ENCODE assay signal across 17 cellular contexts in the genomic region with DNA sequence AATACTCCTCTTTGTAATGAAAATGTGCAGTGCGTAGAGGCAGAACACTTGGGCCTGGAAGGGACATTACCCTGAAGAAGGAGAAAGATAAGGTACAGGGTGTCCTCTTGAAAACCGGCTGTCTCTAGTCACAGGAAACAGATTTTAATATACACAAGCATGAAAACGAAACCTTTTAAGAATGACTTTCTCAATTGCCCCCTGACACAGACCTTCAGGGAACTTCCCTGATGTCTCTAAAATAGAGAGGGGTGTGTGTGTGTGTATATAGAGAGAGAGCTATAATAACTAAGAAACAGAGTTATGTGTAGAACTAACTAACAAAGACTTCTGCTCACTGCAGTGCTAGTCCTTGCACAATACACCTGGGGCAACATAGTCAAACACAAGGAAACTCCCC.
A peak's percentile ranks its signal among the peaks of the same experiment; 100 is the strongest.
DNase-seq lines count a peak whose midpoint lies in the region; ATAC-seq and TF ChIP-seq lines count a peak whose summit lies in the region.
"Had no signal": no experiment of that assay in that cellular context is flagged by ENCODE, and none has a peak within 500 bp of the region (broad histone marks: within the 10 kb centered on the region; RNA-seq: fewer than 3 reads in every experiment).

No MANE protein-coding gene starts in this region.

- H3K9me3 ChIP-seq in transverse colon, result no peaks in the 10 kb centered on the region
- H3K9me3 ChIP-seq: BLaER1, SK-N-SH had no signal

- H3K4me3 ChIP-seq in transverse colon, result no peak overlapping the region
- H3K4me3 ChIP-seq: BLaER1, cardiac muscle cell, suprapubic skin had no signal

- in situ Hi-C loops in transverse colon (cut with MboI; ENCODE audit: low pct_ligation_motif_present in 1 of 4, low pct_unique_long_range_greater_than_20kb in 1 of 4, low sequenced_read_pairs in 3 of 4), result loop anchor here in 1 of 4 donors (25.0 kb wide), 1 partner anchor 768 kb away; a partner anchor contains a TSS

- ATAC-seq in GM18909 (IDR thresholded peaks at IDR 0.05; ENCODE audit: poor library complexity, unreplicated experiment) (peak; percentile 75), HG02623 (IDR thresholded peaks at IDR 0.05; ENCODE audit: unreplicated experiment) (peak; percentile 45), HG03460 (IDR thresholded peaks at IDR 0.05; ENCODE audit: unreplicated experiment) (peak; percentile 84), GM21529 (IDR thresholded peaks at IDR 0.05; ENCODE audit: unreplicated experiment) (no peak)
- no peak for ATAC-seq in activated CD4-positive, CD25-positive, alpha-beta regulatory T cell treated with anti-CD3 and anti-CD28 coated beads, Interleukin-2, amount 50 U/mL, for 24 hours
- ATAC-seq: effector memory CD8-positive, alpha-beta T cell had no signal

- peak; percentile 14 for DNase-seq in transverse colon
- no peak for DNase-seq in DMS153 treated with DMSO at 0.1 percent for 48 hours (lab: John Stamatoyannopoulos, UW; ENCODE audit: unreplicated experiment)
- DNase-seq: activated CD4-positive, alpha-beta T cell treated with anti-CD3 and anti-CD28 coated beads for 48 hours; effector memory CD8-positive, alpha-beta T cell; kidney glomerular epithelial cell; NCI-H1694; NCI-H510A treated with DMSO at 0.1 percent for 48 hours; SK-N-SH; stimulated activated CD4-positive, alpha-beta T cell treated with anti-CD3 and anti-CD28 coated beads, Interleukin-2, amount 100 ng/mL, for 48 hours had no signal

- WGBS in transverse colon (ENCODE audit: low coverage in 1 of 2), 2 donors, result 10 to 37% methylated on average over 3 of the region's 3 CpGs

- peaks cover 0 to 11% (median 7%) of the 10 kb centered on the region in 4 donors for H3K4me1 ChIP-seq in transverse colon
- H3K4me1 ChIP-seq: BLaER1, suprapubic skin had no signal

- TF ChIP-seq POLR2A in transverse colon (IDR thresholded peaks at IDR 0.05), result no peak

- no peak for TF ChIP-seq EP300 in transverse colon (IDR thresholded peaks at IDR 0.05; ENCODE audit: low read depth)

- H3K27ac ChIP-seq in transverse colon, result peak overlapping the region; percentile 67 to 78 (median 74)
- H3K27ac ChIP-seq: BLaER1, cardiac muscle cell, suprapubic skin had no signal

- intact Hi-C loops in transverse colon (cut with DNase I; ENCODE audit: low total_unique reads), result no loop called here

- no peaks in the 10 kb centered on the region for H3K27me3 ChIP-seq in transverse colon
- H3K27me3 ChIP-seq: BLaER1, cardiac muscle cell, suprapubic skin had no signal

- no peak for TF ChIP-seq CTCF in transverse colon (IDR thresholded peaks at IDR 0.05)

- H3K36me3 ChIP-seq in transverse colon, result no peaks in the 10 kb centered on the region
- H3K36me3 ChIP-seq: BLaER1, cardiac muscle cell, suprapubic skin had no signal

Comparison
In these comparisons a context has a peak if more than half of its experiments do, and no peak if none do; other contexts are left out.
1. ATAC-seq: peak in GM18909 (single experiment), HG02623 (single experiment) and HG03460 (single experiment); none in activated CD4-positive, CD25-positive, alpha-beta regulatory T cell treated with anti-CD3 and anti-CD28 coated beads, Interleukin-2, amount 50 U/mL, for 24 hours (0 of 2) and GM21529 (single experiment).